8 cellular contexts compared by ENCODE assay signal in genomic region chrX:2710041-2710471, GRCh38. TPM values are rescaled to one million over a fixed set of nuclear protein-coding genes. Genes with fewer than 3 reads are reported as not detected.
DNase-seq lines count a peak whose midpoint lies in the region; ATAC-seq and TF ChIP-seq lines count a peak whose summit lies in the region.

No MANE protein-coding gene starts in this region.

- H3K27me3 ChIP-seq in CD4-positive, alpha-beta T cell (ENCODE audit: control insufficient read depth, insufficient read depth, low read length) = no peaks in the 10 kb centered on the region
- no peaks in the 10 kb centered on the region for H3K27me3 ChIP-seq in mesenchymal stem cell (ENCODE audit: control insufficient read depth in 1 of 2, insufficient read depth in 1 of 2, low read length in 2 of 2)

- no peaks in the 10 kb centered on the region for H3K9me3 ChIP-seq in CD4-positive, alpha-beta T cell (ENCODE audit: control insufficient read depth, low read length)
- H3K9me3 ChIP-seq in mesenchymal stem cell (ENCODE audit: control insufficient read depth, low read length) = no peaks in the 10 kb centered on the region

- H2AFZ ChIP-seq in mesenchymal stem cell (ENCODE audit: low read depth, low read length) = no peak overlapping the region

- H3K4me3 Mint-ChIP-seq in CD4-positive, alpha-beta T cell = peak overlapping the region; percentile 77
- H3K4me3 Mint-ChIP-seq in chondrocyte (ENCODE audit: unreplicated experiment) = peak overlapping the region; percentile 57

- H2BK120ac ChIP-seq in mesenchymal stem cell (ENCODE audit: low read depth, low read length) = peak overlapping the region; percentile 4

- no peak overlapping the region for H3K23ac ChIP-seq in mesenchymal stem cell (ENCODE audit: low read length in 2 of 2)

- no peak for TF ChIP-seq CTCF in CD4-positive, alpha-beta T cell (IDR thresholded peaks at IDR 0.05)
- no peak for TF ChIP-seq CTCF in chondrocyte (IDR thresholded peaks at IDR 0.05)

- WGBS in mesenchymal stem cell = 6% methylated on average over 9 of the region's 10 CpGs

- H3K79me1 ChIP-seq in mesenchymal stem cell (replicated peaks; ENCODE audit: low read length, poor library complexity, severe bottlenecking) = peaks cover 12% of the 10 kb centered on the region

- H4K91ac ChIP-seq in mesenchymal stem cell (ENCODE audit: low read length) = no peak overlapping the region

- H3K9ac ChIP-seq in mesenchymal stem cell (ENCODE audit: low read length) = peak overlapping the region; percentile 92

- H3K18ac ChIP-seq in mesenchymal stem cell (ENCODE audit: low read depth in 1 of 2, low read length in 2 of 2) = peak overlapping the region; percentile 1 to 43

- H3K4me1 Mint-ChIP-seq in CD4-positive, alpha-beta T cell (ENCODE audit: low read depth) = peaks cover 47% of the 10 kb centered on the region
- peaks cover 57% of the 10 kb centered on the region for H3K4me1 Mint-ChIP-seq in chondrocyte (ENCODE audit: low read depth)

- no peaks in the 10 kb centered on the region for H3K27me3 Mint-ChIP-seq in CD4-positive, alpha-beta T cell
- H3K27me3 Mint-ChIP-seq in chondrocyte (ENCODE audit: low read depth) = no peaks in the 10 kb centered on the region

- peak in 2 of 10 experiments; percentile 24 to 31 for DNase-seq in CD4-positive, alpha-beta T cell
- DNase-seq in NCI-H460 (ENCODE audit: extremely low read depth, low read depth) = peak; percentile 60
- DNase-seq in chondrocyte (ENCODE audit: low spot score) = no peak
- peak; percentile 98 for DNase-seq in mesenchymal stem cell
- DNase-seq in epidermal melanocyte (ENCODE audit: insufficient read length, low spot score) = no peak
- DNase-seq in NCI-H748 (lab: John Stamatoyannopoulos, UW; ENCODE audit: unreplicated experiment) = no peak
- no peak for DNase-seq in G401 (ENCODE audit: low spot score)

- in situ Hi-C loops in G401 (cut with HindIII; ENCODE audit: low sequenced_read_pairs) = no loop called here

- H3K9me3 Mint-ChIP-seq in CD4-positive, alpha-beta T cell = no peaks in the 10 kb centered on the region
- H3K9me3 Mint-ChIP-seq in chondrocyte (ENCODE audit: low read depth) = no peaks in the 10 kb centered on the region

- intact Hi-C loops in CD4-positive, alpha-beta T cell (cut with DNase I, micrococcal nuclease) = loop anchor here in 1 of 2 experiments (2.0 to 5.0 kb wide), 2 partner anchors 13 to 78 kb away; no protein-coding TSS in a partner anchor

- H3K4me3 ChIP-seq in mesenchymal stem cell (ENCODE audit: insufficient read depth in 1 of 2, low read depth in 1 of 2, low read length in 2 of 2) = peak overlapping the region; percentile 29 to 63

- H3K27ac ChIP-seq in CD4-positive, alpha-beta T cell (ENCODE audit: low read depth, low read length) = peak overlapping the region; percentile 51
- H3K27ac ChIP-seq in mesenchymal stem cell (ENCODE audit: low read length, poor library complexity, severe bottlenecking) = peak overlapping the region; percentile 61

- H3K14ac ChIP-seq in mesenchymal stem cell (ENCODE audit: low read length in 2 of 2) = peak overlapping the region in 1 of 2 experiments; percentile 74

- H3K4ac ChIP-seq in mesenchymal stem cell (ENCODE audit: low read depth in 1 of 2, low read length in 2 of 2) = peak overlapping the region in 1 of 2 experiments; percentile 10

- H2BK15ac ChIP-seq in mesenchymal stem cell (ENCODE audit: low read depth, poor library complexity, severe bottlenecking) = no peak overlapping the region

- no peak overlapping the region for H2AK5ac ChIP-seq in mesenchymal stem cell (ENCODE audit: low read length, severe bottlenecking)

- no peak overlapping the region for H2BK12ac ChIP-seq in mesenchymal stem cell (ENCODE audit: low read length in 2 of 2)

- no peak overlapping the region for H4K8ac ChIP-seq in mesenchymal stem cell (ENCODE audit: low read length)

- no peak overlapping the region for H2BK5ac ChIP-seq in mesenchymal stem cell (ENCODE audit: low read depth, low read length, poor library complexity, severe bottlenecking)

- peak overlapping the region; percentile 51 for H3K4me2 ChIP-seq in mesenchymal stem cell (ENCODE audit: low read length, poor library complexity, severe bottlenecking)

- ATAC-seq in CD4-positive, alpha-beta T cell (ENCODE audit: poor library complexity) = peak; percentile 67
- no peak for ATAC-seq in HG02759 (IDR thresholded peaks at IDR 0.05; ENCODE audit: unreplicated experiment)

- POLR2A ChIA-PET in CD4-positive, alpha-beta T cell (lab: Charles Lee) = no interaction called here

- peaks cover 31% of the 10 kb centered on the region for H3K36me3 Mint-ChIP-seq in CD4-positive, alpha-beta T cell (ENCODE audit: low read depth)
- peaks cover 4% of the 10 kb centered on the region for H3K36me3 Mint-ChIP-seq in chondrocyte (ENCODE audit: low read depth)

- peaks cover 40% of the 10 kb centered on the region for H3K4me1 ChIP-seq in mesenchymal stem cell (ENCODE audit: control insufficient read depth, insufficient read depth, low read depth, low read length)

- CTCF ChIA-PET in CD4-positive, alpha-beta T cell (lab: Charles Lee) = no interaction called here

- H3K27ac Mint-ChIP-seq in CD4-positive, alpha-beta T cell = peak overlapping the region; percentile 85
- peak overlapping the region; percentile 94 for H3K27ac Mint-ChIP-seq in chondrocyte (ENCODE audit: unreplicated experiment)

- H3K36me3 ChIP-seq in mesenchymal stem cell (ENCODE audit: control insufficient read depth in 1 of 2, insufficient read depth in 2 of 2, low read depth in 1 of 2, low read length in 2 of 2) = peaks cover 18 to 59% of the 10 kb centered on the region in 2 experiments

RNA-seq across cellular contexts. Expression of gene CD99, which starts 19.0 kb away (rescaled TPM):
- total RNA-seq in CD4-positive, alpha-beta T cell = 100 to 1,000 TPM; 170 to 184 TPM
- total RNA-seq in NCI-H460 (2014; rRNA removed; shearing (Covaris generic)) = 409 and 426 TPM in 2 replicates
- 164 and 229 TPM in 2 replicates for polyA plus RNA-seq in NCI-H460 (2014; cell fraction: nucleus; rRNA removed)
- 381 to 570 TPM (median 560 TPM) in 3 replicates for total RNA-seq in chondrocyte
- 955 TPM for polyA plus RNA-seq in mesenchymal stem cell (2013, experiment 1 of 2)
- 984 TPM for polyA plus RNA-seq in mesenchymal stem cell (2013, experiment 2 of 2)
- total RNA-seq in G401 (2014; rRNA removed; shearing (Covaris generic)) = 127 and 133 TPM in 2 replicates

RNA-seq across cellular contexts. Expression of gene XG, which starts 41.8 kb away (rescaled TPM):
- not detected for total RNA-seq in CD4-positive, alpha-beta T cell
- total RNA-seq in NCI-H460 (2014; rRNA removed; shearing (Covaris generic)) = not detected in 2 replicates
- not detected in 2 replicates for polyA plus RNA-seq in NCI-H460 (2014; cell fraction: nucleus; rRNA removed)
- 0.97 TPM in 1 of 3 replicates, not detected in the others for total RNA-seq in chondrocyte
- 0.01 TPM for polyA plus RNA-seq in mesenchymal stem cell (2013, experiment 1 of 2)
- polyA plus RNA-seq in mesenchymal stem cell (2013, experiment 2 of 2) = not detected
- total RNA-seq in G401 (2014; rRNA removed; shearing (Covaris generic)) = 0.51 TPM in 1 of 2 replicates, not detected in the other

Comparison
In these comparisons a context has a peak if more than half of its experiments do, and no peak if none do; other contexts are left out.
1. DNase-seq: peak in NCI-H460 (single experiment) and mesenchymal stem cell (single experiment); none in chondrocyte (single experiment), epidermal melanocyte (single experiment), NCI-H748 (single experiment) and G401 (single experiment).